Comparison of ENCODE assay signal across 18 cellular contexts in the genomic region with DNA sequence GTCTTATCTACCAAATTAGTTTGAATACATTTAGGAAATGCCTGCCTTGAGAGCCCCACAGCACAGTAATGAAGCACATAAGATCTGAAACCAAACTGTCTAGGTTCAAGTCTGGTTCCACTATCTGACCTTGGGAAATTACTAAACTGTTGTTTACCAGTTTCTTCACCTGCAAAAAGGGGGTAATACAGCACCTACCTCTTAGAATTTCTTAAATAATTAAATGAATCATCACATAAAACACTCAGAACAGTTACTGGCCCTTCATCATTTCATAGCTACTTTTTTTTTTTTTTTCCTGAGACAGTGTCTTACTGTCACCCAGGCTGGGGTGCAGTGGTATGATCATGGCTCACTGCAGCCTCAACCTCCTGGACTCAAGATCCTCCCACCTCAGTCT. TPM values are rescaled to one million over a fixed set of nuclear protein-coding genes. Genes with fewer than 3 reads are reported as not detected.
DNase-seq lines count a peak whose midpoint lies in the region; ATAC-seq and TF ChIP-seq lines count a peak whose summit lies in the region.
"Had no signal": no experiment of that assay in that cellular context is flagged by ENCODE, and none has a peak within 500 bp of the region (broad histone marks: within the 10 kb centered on the region; RNA-seq: fewer than 3 reads in every experiment).

No MANE protein-coding gene starts in this region.

- no peaks in the 10 kb centered on the region for H3K9me3 Mint-ChIP-seq in activated CD4-positive, alpha-beta T cell treated with anti-CD3 and anti-CD28 coated beads for 36 hours (ENCODE audit: low read depth)
- peaks cover 4% of the 10 kb centered on the region for H3K9me3 Mint-ChIP-seq in activated CD4-positive, alpha-beta T cell treated with anti-CD3 and anti-CD28 coated beads, Interleukin-2, amount 10 ng/mL, durations not matched to agents 7 days and 5 days
- H3K9me3 Mint-ChIP-seq in stimulated activated effector memory CD8-positive, alpha-beta T cell treated with anti-CD3 and anti-CD28 coated beads, Interleukin-12 subunit alpha, Interleukin-12 subunit beta, amount 100 ng/mL, for 72 hours = no peaks in the 10 kb centered on the region
- H3K9me3 Mint-ChIP-seq: GM23338 had no signal

- peak; percentile 80 for ATAC-seq in activated CD4-positive, alpha-beta T cell treated with anti-CD3 and anti-CD28 coated beads for 36 hours
- ATAC-seq in GM18858 (IDR thresholded peaks at IDR 0.05; ENCODE audit: unreplicated experiment) (peak; percentile 46), HG03558 (IDR thresholded peaks at IDR 0.05; ENCODE audit: extremely low read depth, unreplicated experiment) (peak; percentile 64)
- ATAC-seq in stimulated activated effector memory CD8-positive, alpha-beta T cell treated with anti-CD3 and anti-CD28 coated beads, Interleukin-12 subunit alpha, Interleukin-12 subunit beta, amount 100 ng/mL, for 72 hours = peak; percentile 63
- ATAC-seq: GM23338, Right ventricle myocardium inferior, SK-N-SH treated with all-trans-retinoic acid at 6 μM for 48 hours had no signal

- peaks cover 41% of the 10 kb centered on the region for H3K36me3 Mint-ChIP-seq in activated CD4-positive, alpha-beta T cell treated with anti-CD3 and anti-CD28 coated beads for 36 hours (ENCODE audit: low read depth)
- peaks cover 19% of the 10 kb centered on the region for H3K36me3 Mint-ChIP-seq in activated CD4-positive, alpha-beta T cell treated with anti-CD3 and anti-CD28 coated beads, Interleukin-2, amount 10 ng/mL, durations not matched to agents 7 days and 5 days (ENCODE audit: low read depth)
- H3K36me3 Mint-ChIP-seq in stimulated activated effector memory CD8-positive, alpha-beta T cell treated with anti-CD3 and anti-CD28 coated beads, Interleukin-12 subunit alpha, Interleukin-12 subunit beta, amount 100 ng/mL, for 72 hours = peaks cover 59% of the 10 kb centered on the region

- no peaks in the 10 kb centered on the region for H3K9me3 ChIP-seq in spleen
- H3K9me3 ChIP-seq: Caco-2 had no signal

- DNase-seq in activated CD4-positive, alpha-beta T cell treated with anti-CD3 and anti-CD28 coated beads for 36 hours = no peak
- DNase-seq in activated CD4-positive, alpha-beta T cell treated with anti-CD3 and anti-CD28 coated beads, Interleukin-2, amount 10 ng/mL, durations not matched to agents 7 days and 5 days = no peak
- DNase-seq in stimulated activated effector memory CD8-positive, alpha-beta T cell treated with anti-CD3 and anti-CD28 coated beads, Interleukin-12 subunit alpha, Interleukin-12 subunit beta, amount 100 ng/mL, for 72 hours (ENCODE audit: low spot score in 2 of 2) = no peak
- DNase-seq in stimulated activated CD4-positive, alpha-beta T cell treated with anti-CD3 and anti-CD28 coated beads, Interleukin-1b, Interleukin-23, amount 100 ng/mL, for 48 hours = no peak
- DNase-seq in SHP77 (lab: John Stamatoyannopoulos, UW) = no peak
- no peak for DNase-seq in spleen
- DNase-seq: Caco-2, KBM-7, NCI-H1048, NCI-H146, NCI-H226, PC-9 had no signal

- peaks cover 18% of the 10 kb centered on the region for H3K4me1 Mint-ChIP-seq in activated CD4-positive, alpha-beta T cell treated with anti-CD3 and anti-CD28 coated beads for 36 hours
- H3K4me1 Mint-ChIP-seq in activated CD4-positive, alpha-beta T cell treated with anti-CD3 and anti-CD28 coated beads, Interleukin-2, amount 10 ng/mL, durations not matched to agents 7 days and 5 days = peaks cover 4% of the 10 kb centered on the region
- H3K4me1 Mint-ChIP-seq in stimulated activated effector memory CD8-positive, alpha-beta T cell treated with anti-CD3 and anti-CD28 coated beads, Interleukin-12 subunit alpha, Interleukin-12 subunit beta, amount 100 ng/mL, for 72 hours = peaks cover 22% of the 10 kb centered on the region

- intact Hi-C loops in activated CD4-positive, alpha-beta T cell treated with anti-CD3 and anti-CD28 coated beads for 36 hours (cut with DNase I, micrococcal nuclease) = loop anchor here in 1 of 2 experiments (2.0 kb wide), 1 partner anchor 19 kb away; no protein-coding TSS in a partner anchor
- intact Hi-C loops in spleen (cut with DNase I; ENCODE audit: low total_unique reads) = no loop called here

- no peak overlapping the region for H3K27ac ChIP-seq in spleen
- H3K27ac ChIP-seq: C4-2B, PC-9 had no signal

- no peak overlapping the region for H3K27ac Mint-ChIP-seq in activated CD4-positive, alpha-beta T cell treated with anti-CD3 and anti-CD28 coated beads for 36 hours
- no peak overlapping the region for H3K27ac Mint-ChIP-seq in activated CD4-positive, alpha-beta T cell treated with anti-CD3 and anti-CD28 coated beads, Interleukin-2, amount 10 ng/mL, durations not matched to agents 7 days and 5 days
- H3K27ac Mint-ChIP-seq in stimulated activated effector memory CD8-positive, alpha-beta T cell treated with anti-CD3 and anti-CD28 coated beads, Interleukin-12 subunit alpha, Interleukin-12 subunit beta, amount 100 ng/mL, for 72 hours = no peak overlapping the region
- H3K27ac Mint-ChIP-seq: GM23338 had no signal

- no peak for TF ChIP-seq CTCF in spleen (IDR thresholded peaks at IDR 0.05 in 8 of 11, conservative IDR thresholded peaks at IDR 0.05 in 3 of 11)

- H3K4me3 Mint-ChIP-seq in activated CD4-positive, alpha-beta T cell treated with anti-CD3 and anti-CD28 coated beads for 36 hours = no peak overlapping the region
- no peak overlapping the region for H3K4me3 Mint-ChIP-seq in activated CD4-positive, alpha-beta T cell treated with anti-CD3 and anti-CD28 coated beads, Interleukin-2, amount 10 ng/mL, durations not matched to agents 7 days and 5 days
- no peak overlapping the region for H3K4me3 Mint-ChIP-seq in stimulated activated effector memory CD8-positive, alpha-beta T cell treated with anti-CD3 and anti-CD28 coated beads, Interleukin-12 subunit alpha, Interleukin-12 subunit beta, amount 100 ng/mL, for 72 hours
- H3K4me3 Mint-ChIP-seq: GM23338 had no signal

- CTCF ChIA-PET in activated CD4-positive, alpha-beta T cell treated with anti-CD3 and anti-CD28 coated beads for 36 hours (lab: Charles Lee) = no interaction called here
- CTCF ChIA-PET in activated CD4-positive, alpha-beta T cell treated with anti-CD3 and anti-CD28 coated beads, Interleukin-2, amount 10 ng/mL, durations not matched to agents 7 days and 5 days (lab: Charles Lee) = interaction anchor here (1.3 kb wide), 1 partner anchor 12 kb away, joined by 3 read pairs; no protein-coding TSS in a partner anchor

- H3K4me3 ChIP-seq in spleen = no peak overlapping the region
- H3K4me3 ChIP-seq: GM23338, PC-9 had no signal

- H3K27me3 ChIP-seq in spleen (replicated peaks in 1 of 7) = no peaks in the 10 kb centered on the region

- POLR2A ChIA-PET in activated CD4-positive, alpha-beta T cell treated with anti-CD3 and anti-CD28 coated beads for 36 hours (lab: Charles Lee) = no interaction called here
- POLR2A ChIA-PET in activated CD4-positive, alpha-beta T cell treated with anti-CD3 and anti-CD28 coated beads, Interleukin-2, amount 10 ng/mL, durations not matched to agents 7 days and 5 days (lab: Charles Lee) = no interaction called here

- TF ChIP-seq POLR2A in spleen (IDR thresholded peaks at IDR 0.05) = no peak

- no peaks in the 10 kb centered on the region for H3K27me3 Mint-ChIP-seq in activated CD4-positive, alpha-beta T cell treated with anti-CD3 and anti-CD28 coated beads for 36 hours
- no peaks in the 10 kb centered on the region for H3K27me3 Mint-ChIP-seq in activated CD4-positive, alpha-beta T cell treated with anti-CD3 and anti-CD28 coated beads, Interleukin-2, amount 10 ng/mL, durations not matched to agents 7 days and 5 days

- H3K36me3 ChIP-seq in spleen = peaks cover 0 to 28% (median 0%) of the 10 kb centered on the region in 6 donors

- peaks cover 0 to 28% (median 4%) of the 10 kb centered on the region in 6 donors for H3K4me1 ChIP-seq in spleen
- H3K4me1 ChIP-seq: Caco-2 had no signal

RNA-seq across cellular contexts. Expression of gene USP12, which starts 59.6 kb away (rescaled TPM):
- total RNA-seq in activated CD4-positive, alpha-beta T cell treated with anti-CD3 and anti-CD28 coated beads for 36 hours = 10 to 100 TPM; 32.3 to 32.4 TPM
- 10 to 100 TPM; 18.7 to 20.7 TPM for total RNA-seq in activated CD4-positive, alpha-beta T cell treated with anti-CD3 and anti-CD28 coated beads, Interleukin-2, amount 10 ng/mL, durations not matched to agents 7 days and 5 days
- total RNA-seq in spleen = 10 to 100 TPM; 26.9 to 37.3 (median 34.3) TPM
- polyA plus RNA-seq in spleen = 10 to 100 TPM; 13.3 to 18.8 (median 16.1) TPM
